In the genomic region with DNA sequence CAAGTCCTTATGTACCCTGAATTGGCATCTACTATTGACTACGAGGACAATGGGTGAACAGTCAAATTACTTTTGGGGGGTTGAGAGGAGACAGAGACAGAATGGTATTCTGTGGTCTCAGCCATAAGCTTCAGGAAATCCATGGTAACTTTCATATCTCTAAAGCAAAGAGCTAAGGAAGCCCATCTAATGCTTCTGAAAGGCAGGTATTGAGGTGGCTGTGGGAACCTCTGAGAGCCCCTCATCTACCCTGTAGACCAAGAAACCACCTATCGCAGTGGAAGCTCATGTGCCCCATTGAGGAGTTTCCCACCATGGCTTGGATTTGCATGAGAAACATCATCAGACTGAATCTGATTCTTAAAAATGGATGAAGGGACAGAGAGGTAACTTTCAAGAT, we compare ENCODE assay signal across 14 cellular contexts. TPM values are rescaled to one million over a fixed set of nuclear protein-coding genes. Genes with fewer than 3 reads are reported as not detected.
A peak's percentile ranks its signal among the peaks of the same experiment; 100 is the strongest.
DNase-seq lines count a peak whose midpoint lies in the region; ATAC-seq and TF ChIP-seq lines count a peak whose summit lies in the region.
"Had no signal": no experiment of that assay in that cellular context is flagged by ENCODE, and none has a peak within 500 bp of the region (broad histone marks: within the 10 kb centered on the region; RNA-seq: fewer than 3 reads in every experiment).

No MANE protein-coding gene starts in this region.

- no peaks in the 10 kb centered on the region for H3K36me3 Mint-ChIP-seq in activated B cell treated with CpG ODN at 0.5 μM for 24 hours (ENCODE audit: low read depth)
- no peaks in the 10 kb centered on the region for H3K36me3 Mint-ChIP-seq in activated CD8-positive, alpha-beta T cell treated with anti-CD3 and anti-CD28 coated beads, Interleukin-2, amount 10 ng/mL, durations not matched to agents 7 days and 5 days (ENCODE audit: low read depth)

- H3K36me3 ChIP-seq in DOHH2 (ENCODE audit: control insufficient read depth, low read length): peaks cover 3% of the 10 kb centered on the region; the same call in 1 of the 2 replicates

- POLR2A ChIA-PET in activated B cell treated with CpG ODN at 0.5 μM for 24 hours (lab: Charles Lee): interaction anchor here (0.6 to 5.7 kb wide), 8 partner anchors 8 to 94 kb away, joined by 3 to 83 read pairs (median 4); a partner anchor contains a TSS
- POLR2A ChIA-PET in activated CD8-positive, alpha-beta T cell treated with anti-CD3 and anti-CD28 coated beads, Interleukin-2, amount 10 ng/mL, durations not matched to agents 7 days and 5 days (lab: Charles Lee): interaction anchor here (1.2 kb wide), 1 partner anchor 11 kb away, joined by 3 read pairs; no protein-coding TSS in a partner anchor

- H3K27me3 Mint-ChIP-seq in activated B cell treated with CpG ODN at 0.5 μM for 24 hours: no peaks in the 10 kb centered on the region
- no peaks in the 10 kb centered on the region for H3K27me3 Mint-ChIP-seq in activated CD8-positive, alpha-beta T cell treated with anti-CD3 and anti-CD28 coated beads, Interleukin-2, amount 10 ng/mL, durations not matched to agents 7 days and 5 days (ENCODE audit: low read depth)

- peaks cover 21% of the 10 kb centered on the region for H3F3A ChIP-seq in DOHH2 (ENCODE audit: control insufficient read depth, insufficient read depth)

- no peaks in the 10 kb centered on the region for H3K27me3 ChIP-seq in DOHH2 (ENCODE audit: control insufficient read depth, low read length)

- TF ChIP-seq CTCF in DOHH2 (IDR thresholded peaks at IDR 0.05; ENCODE audit: low read depth, low read length, poor library complexity, severe bottlenecking) (no peak), activated B cell treated with CpG ODN at 0.5 μM for 24 hours (IDR thresholded peaks at IDR 0.05) (no peak)

- H3K4me3 Mint-ChIP-seq in activated B cell treated with CpG ODN at 0.5 μM for 24 hours: no peak overlapping the region
- no peak overlapping the region for H3K4me3 Mint-ChIP-seq in activated CD8-positive, alpha-beta T cell treated with anti-CD3 and anti-CD28 coated beads, Interleukin-2, amount 10 ng/mL, durations not matched to agents 7 days and 5 days
- H3K4me3 Mint-ChIP-seq: CD14-positive monocyte had no signal

- ATAC-seq in GM18868 (IDR thresholded peaks at IDR 0.05; ENCODE audit: unreplicated experiment) (peak; percentile 29), HG02610 (IDR thresholded peaks at IDR 0.05; ENCODE audit: unreplicated experiment) (peak; percentile 27), activated B cell treated with CpG ODN at 0.5 μM for 24 hours (ENCODE audit: low read depth) (no peak)
- no peak for ATAC-seq in activated CD8-positive, alpha-beta T cell treated with anti-CD3 and anti-CD28 coated beads, Interleukin-2, amount 10 ng/mL, durations not matched to agents 7 days and 5 days
- ATAC-seq: Right ventricle myocardium inferior had no signal

- peaks cover 86% of the 10 kb centered on the region for H3K4me1 Mint-ChIP-seq in activated B cell treated with CpG ODN at 0.5 μM for 24 hours
- H3K4me1 Mint-ChIP-seq in activated CD8-positive, alpha-beta T cell treated with anti-CD3 and anti-CD28 coated beads, Interleukin-2, amount 10 ng/mL, durations not matched to agents 7 days and 5 days (ENCODE audit: low read depth): no peaks in the 10 kb centered on the region

- DNase-seq in activated B cell treated with CpG ODN at 0.5 μM for 24 hours (no peak), GDM1 (lab: John Stamatoyannopoulos, UW) (no peak), epidermal melanocyte (ENCODE audit: insufficient read length, low spot score) (no peak), LoVo (ENCODE audit: low spot score) (no peak)
- no peak for DNase-seq in activated CD8-positive, alpha-beta T cell treated with anti-CD3 and anti-CD28 coated beads, Interleukin-2, amount 10 ng/mL, durations not matched to agents 7 days and 5 days
- DNase-seq: AML-193, NCI-H1694 treated with DMSO at 0.1 percent for 48 hours, NCI-H446, NCI-H526 had no signal

- H3K4me3 ChIP-seq in DOHH2 (ENCODE audit: low read length): peak overlapping the region; percentile 5; the same call in 1 of the 2 replicates

- peak overlapping the region; percentile 77 for H3K27ac Mint-ChIP-seq in activated B cell treated with CpG ODN at 0.5 μM for 24 hours
- no peak overlapping the region for H3K27ac Mint-ChIP-seq in activated CD8-positive, alpha-beta T cell treated with anti-CD3 and anti-CD28 coated beads, Interleukin-2, amount 10 ng/mL, durations not matched to agents 7 days and 5 days
- H3K27ac Mint-ChIP-seq: CD14-positive monocyte had no signal

- intact Hi-C loops in activated B cell treated with CpG ODN at 0.5 μM for 24 hours (cut with micrococcal nuclease): no loop called here

- CTCF ChIA-PET in activated B cell treated with CpG ODN at 0.5 μM for 24 hours (lab: Charles Lee): interaction anchor here (1.6 kb wide), 1 partner anchor 13 kb away, joined by 4 read pairs; no protein-coding TSS in a partner anchor
- CTCF ChIA-PET in activated CD8-positive, alpha-beta T cell treated with anti-CD3 and anti-CD28 coated beads, Interleukin-2, amount 10 ng/mL, durations not matched to agents 7 days and 5 days (lab: Charles Lee): no interaction called here

- H3K9me3 Mint-ChIP-seq in activated B cell treated with CpG ODN at 0.5 μM for 24 hours: no peaks in the 10 kb centered on the region
- peaks cover 2% of the 10 kb centered on the region for H3K9me3 Mint-ChIP-seq in activated CD8-positive, alpha-beta T cell treated with anti-CD3 and anti-CD28 coated beads, Interleukin-2, amount 10 ng/mL, durations not matched to agents 7 days and 5 days (ENCODE audit: insufficient read depth)
- H3K9me3 Mint-ChIP-seq: CD14-positive monocyte had no signal

- H3K9me3 ChIP-seq in DOHH2 (ENCODE audit: control insufficient read depth, insufficient read depth, low read length): peaks cover 7% of the 10 kb centered on the region; the same call in 1 of the 2 replicates

- H3K9me2 ChIP-seq in DOHH2 (replicated peaks; ENCODE audit: control insufficient read depth, low read length): no peaks in the 10 kb centered on the region

- peak overlapping the region; percentile 28 for H3K4me2 ChIP-seq in DOHH2 (ENCODE audit: low read length)

- no peaks in the 10 kb centered on the region for H3K79me2 ChIP-seq in DOHH2 (ENCODE audit: control insufficient read depth, low read length)

- H3K4me1 ChIP-seq in DOHH2 (ENCODE audit: control insufficient read depth, low read length): peaks cover 90% of the 10 kb centered on the region

- no peak overlapping the region for H3K27ac ChIP-seq in DOHH2 (ENCODE audit: low read depth, low read length)

- H4K20me1 ChIP-seq in DOHH2 (ENCODE audit: control insufficient read depth, insufficient read depth, low read depth, low read length): no peaks in the 10 kb centered on the region

RNA-seq across cellular contexts. Expression of a gene that starts 23.1 kb away (rescaled TPM):
- 112 and 135 TPM in 2 replicates for total RNA-seq in activated B cell treated with CpG ODN at 0.5 μM for 24 hours
- 10 to 100 TPM; 27.2 to 28.8 TPM for total RNA-seq in activated CD8-positive, alpha-beta T cell treated with anti-CD3 and anti-CD28 coated beads, Interleukin-2, amount 10 ng/mL, durations not matched to agents 7 days and 5 days

Comparison
In these comparisons a context has a peak if more than half of its experiments do, and no peak if none do; other contexts are left out.
1. ATAC-seq: peak in GM18868 (single experiment) and HG02610 (single experiment); none in activated B cell treated with CpG ODN at 0.5 μM for 24 hours (single experiment) and activated CD8-positive, alpha-beta T cell treated with anti-CD3 and anti-CD28 coated beads, Interleukin-2, amount 10 ng/mL, durations not matched to agents 7 days and 5 days (single experiment).